In genomic region chr1:43764581-43764980, GRCh38 we compare ENCODE assay signal across 20 cellular contexts. TPM values are rescaled to one million over a fixed set of nuclear protein-coding genes. Genes with fewer than 3 reads are reported as not detected.
A peak's percentile ranks its signal among the peaks of the same experiment; 100 is the strongest.
DNase-seq lines count a peak whose midpoint lies in the region; ATAC-seq, FAIRE-seq and TF ChIP-seq lines count a peak whose summit lies in the region.
"Had no signal": no experiment of that assay in that cellular context is flagged by ENCODE, and none has a peak within 500 bp of the region (broad histone marks: within the 10 kb centered on the region; RNA-seq: fewer than 3 reads in every experiment).

No MANE protein-coding gene starts in this region.

- in situ Hi-C loops in brain microvascular endothelial cell (cut with HindIII; ENCODE audit: low pct_ligation_motif_present, low sequenced_read_pairs) = loop anchor here (25.0 kb wide), 1 partner anchor 173 kb away; the partner anchor contains the start of genes ARTN and IPO13

- no peak for FAIRE-seq in RCC 7860 (lab: Jason Lieb, UNC)
- FAIRE-seq: frontal cortex had no signal

- H3K4me1 ChIP-seq in psoas muscle = peaks cover 20% of the 10 kb centered on the region
- H3K4me1 ChIP-seq: testis had no signal

- H3K27ac ChIP-seq in psoas muscle = peak overlapping the region; percentile 5
- no peak overlapping the region for H3K27ac ChIP-seq in brain microvascular endothelial cell
- H3K27ac ChIP-seq: 22Rv1, left lung, testis had no signal

- DNase-seq in DMS153 (lab: John Stamatoyannopoulos, UW) (peak; percentile 13), DMS153 treated with DMSO at 0.1 percent for 48 hours (lab: John Stamatoyannopoulos, UW; ENCODE audit: unreplicated experiment) (no peak), NCI-H510A treated with DMSO at 0.1 percent for 48 hours (lab: John Stamatoyannopoulos, UW) (peak; percentile 75), ecto neural progenitor cell (ENCODE audit: low spot score) (peak; percentile 52), psoas muscle (peak in 1 of 2 donors; percentile 40), brain microvascular endothelial cell (no peak), RCC 7860 (ENCODE audit: low spot score) (no peak)
- DNase-seq in stimulated activated naive CD8-positive, alpha-beta T cell treated with anti-CD3 and anti-CD28 coated beads, Interleukin-15, amount 100 ng/mL, for 72 hours = no peak
- DNase-seq: activated CD4-positive, alpha-beta T cell treated with anti-CD3 and anti-CD28 coated beads, Interleukin-2, amount 50 U/mL, for 4 hours; activated naive CD4-positive, alpha-beta T cell treated with anti-CD3 and anti-CD28 coated beads for 36 hours; activated T-cell treated with anti-CD3 and anti-CD28 coated beads for 4 hours; aorta; left lung; NCI-H187; NCI-H526; PC-3; testis had no signal

- H3K36me3 ChIP-seq in psoas muscle (ENCODE audit: insufficient read depth in 1 of 2, low read depth in 1 of 2) = no peaks in the 10 kb centered on the region
- H3K36me3 ChIP-seq in brain microvascular endothelial cell (replicated peaks) = no peaks in the 10 kb centered on the region
- H3K36me3 ChIP-seq: left lung had no signal

- no peak overlapping the region for H3K4me3 ChIP-seq in psoas muscle
- H3K4me3 ChIP-seq in brain microvascular endothelial cell (ENCODE audit: low read depth, low read length) = no peak overlapping the region
- H3K4me3 ChIP-seq: left lung, testis had no signal

- H3K27me3 ChIP-seq in psoas muscle (ENCODE audit: insufficient read depth in 3 of 3, low read length in 2 of 3) (no peaks in the 10 kb centered on the region), brain microvascular endothelial cell (replicated peaks) (no peaks in the 10 kb centered on the region)
- H3K27me3 ChIP-seq: left lung, testis had no signal

- no peak overlapping the region for H3K27ac Mint-ChIP-seq in stimulated activated naive CD8-positive, alpha-beta T cell treated with anti-CD3 and anti-CD28 coated beads, Interleukin-15, amount 100 ng/mL, for 72 hours
- H3K27ac Mint-ChIP-seq: activated naive CD4-positive, alpha-beta T cell treated with anti-CD3 and anti-CD28 coated beads for 36 hours had no signal

- H3K9me3 ChIP-seq in psoas muscle = no peaks in the 10 kb centered on the region
- H3K9me3 ChIP-seq: left lung, testis had no signal

- H3K4me1 Mint-ChIP-seq in stimulated activated naive CD8-positive, alpha-beta T cell treated with anti-CD3 and anti-CD28 coated beads, Interleukin-15, amount 100 ng/mL, for 72 hours = no peaks in the 10 kb centered on the region

- peak; percentile 73 to 85 (median 78) for ATAC-seq in psoas muscle
- ATAC-seq in stimulated activated naive CD8-positive, alpha-beta T cell treated with anti-CD3 and anti-CD28 coated beads, Interleukin-15, amount 100 ng/mL, for 72 hours = no peak
- ATAC-seq: left lung had no signal

- no peaks in the 10 kb centered on the region for H3K9me3 Mint-ChIP-seq in stimulated activated naive CD8-positive, alpha-beta T cell treated with anti-CD3 and anti-CD28 coated beads, Interleukin-15, amount 100 ng/mL, for 72 hours
- H3K9me3 Mint-ChIP-seq: activated naive CD4-positive, alpha-beta T cell treated with anti-CD3 and anti-CD28 coated beads for 36 hours; CD14-positive monocyte had no signal

- no peaks in the 10 kb centered on the region for H3K27me3 Mint-ChIP-seq in stimulated activated naive CD8-positive, alpha-beta T cell treated with anti-CD3 and anti-CD28 coated beads, Interleukin-15, amount 100 ng/mL, for 72 hours

- WGBS in psoas muscle, 3 donors = 53 to 79% (median 64%) methylated on average over 6 of the region's 6 CpGs

- intact Hi-C loops in psoas muscle (cut with DNase I) = loop anchor here (5.0 to 10.0 kb wide), 3 partner anchors 100 to 273 kb away; partner anchors contain the start of gene SLC6A9 (in 1 of the 2)

- no peak overlapping the region for H3K4me3 Mint-ChIP-seq in stimulated activated naive CD8-positive, alpha-beta T cell treated with anti-CD3 and anti-CD28 coated beads, Interleukin-15, amount 100 ng/mL, for 72 hours
- H3K4me3 Mint-ChIP-seq: activated naive CD4-positive, alpha-beta T cell treated with anti-CD3 and anti-CD28 coated beads for 36 hours; CD14-positive monocyte had no signal

- TF ChIP-seq CTCF in psoas muscle (IDR thresholded peaks at IDR 0.05) = no peak
- no peak for TF ChIP-seq CTCF in brain microvascular endothelial cell (IDR thresholded peaks at IDR 0.05; ENCODE audit: low read depth, low read length, missing control alignments)

RNA-seq across cellular contexts. Expression of gene ST3GAL3, which starts 57.2 kb away (rescaled TPM):
- total RNA-seq in psoas muscle = 10 to 100 TPM; 34.7 to 53.2 (median 45.0) TPM
- polyA plus RNA-seq in psoas muscle = 10 to 100 TPM; 22.2 to 49.0 (median 44.5) TPM

Comparison
In these comparisons a context has a peak if more than half of its experiments do, and no peak if none do; other contexts are left out.
1. DNase-seq: peak in DMS153 (single experiment), NCI-H510A treated with DMSO at 0.1 percent for 48 hours (single experiment) and ecto neural progenitor cell (single experiment); none in DMS153 treated with DMSO at 0.1 percent for 48 hours (single experiment), brain microvascular endothelial cell (single experiment), stimulated activated naive CD8-positive, alpha-beta T cell treated with anti-CD3 and anti-CD28 coated beads, Interleukin-15, amount 100 ng/mL, for 72 hours (0 of 2) and RCC 7860 (single experiment).